ENCODE assay signal across 9 cellular contexts in genomic region chr12:17928708-17929366, GRCh38.
A peak's percentile ranks its signal among the peaks of the same experiment; 100 is the strongest.
DNase-seq lines count a peak whose midpoint lies in the region; ATAC-seq and TF ChIP-seq lines count a peak whose summit lies in the region.
"Had no signal": no experiment of that assay in that cellular context is flagged by ENCODE, and none has a peak within 500 bp of the region (broad histone marks: within the 10 kb centered on the region; RNA-seq: fewer than 3 reads in every experiment).

No MANE protein-coding gene starts in this region.

- peak; percentile 41 for TF ChIP-seq CTCF in VCaP (conservative IDR thresholded peaks at IDR 0.05)
- TF ChIP-seq CTCF in kidney epithelial cell (IDR thresholded peaks at IDR 0.05; ENCODE audit: insufficient read depth, low read length, poor library complexity, severe bottlenecking), result peak; percentile 35

- H3K27ac ChIP-seq in VCaP, result no peak overlapping the region

- no peaks in the 10 kb centered on the region for H3K36me3 ChIP-seq in kidney epithelial cell (ENCODE audit: control insufficient read depth, insufficient read depth, low read length)

- no peak for ATAC-seq in HG03521 (IDR thresholded peaks at IDR 0.05; ENCODE audit: unreplicated experiment)
- ATAC-seq: mucosa of descending colon had no signal

- peak; percentile 10 for DNase-seq in AG20443 (ENCODE audit: low spot score)
- DNase-seq in LoVo (ENCODE audit: low spot score), result peak; percentile 69
- peak; percentile 72 for DNase-seq in kidney epithelial cell (ENCODE audit: low read depth)
- DNase-seq in HK-2 (ENCODE audit: unreplicated experiment), result no peak
- no peak for DNase-seq in activated T-cell treated with anti-CD3 and anti-CD28 coated beads, Interleukin-2, amount 50 U/mL, for 48 hours
- no peak for DNase-seq in NCI-H2107 treated with DMSO at 0.1 percent for 48 hours (lab: John Stamatoyannopoulos, UW; ENCODE audit: unreplicated experiment)
- DNase-seq: mucosa of descending colon had no signal

- no peaks in the 10 kb centered on the region for H3K27me3 ChIP-seq in kidney epithelial cell (ENCODE audit: control insufficient read depth, insufficient read depth, low read length)

- no peak overlapping the region for H3K4me3 ChIP-seq in kidney epithelial cell (ENCODE audit: low read depth, low read length)
- H3K4me3 ChIP-seq: mucosa of descending colon had no signal

Comparison
In these comparisons a context has a peak if more than half of its experiments do, and no peak if none do; other contexts are left out.
1. DNase-seq: peak in AG20443 (single experiment), LoVo (single experiment) and kidney epithelial cell (single experiment); none in HK-2 (single experiment), activated T-cell treated with anti-CD3 and anti-CD28 coated beads, Interleukin-2, amount 50 U/mL, for 48 hours (0 of 2) and NCI-H2107 treated with DMSO at 0.1 percent for 48 hours (single experiment).